16 cellular contexts compared by ENCODE assay signal in genomic region chr2:111694690-111695089, GRCh38.
DNase-seq lines count a peak whose midpoint lies in the region; ATAC-seq, FAIRE-seq and TF ChIP-seq lines count a peak whose summit lies in the region.
"Had no signal": no experiment of that assay in that cellular context is flagged by ENCODE, and none has a peak within 500 bp of the region (broad histone marks: within the 10 kb centered on the region; RNA-seq: fewer than 3 reads in every experiment).

No MANE protein-coding gene starts in this region.

- FAIRE-seq in GM19239 (lab: Jason Lieb, UNC), result no peak
- FAIRE-seq: G401.6 had no signal

- peaks cover 24% of the 10 kb centered on the region for H3K4me1 ChIP-seq in mammary epithelial cell (ENCODE audit: insufficient read depth, low read length)

- no peak overlapping the region for H3K9ac ChIP-seq in mammary epithelial cell (ENCODE audit: insufficient read depth, low read length)

- DNase-seq in A172 (ENCODE audit: low spot score), result peak; percentile 94
- DNase-seq in HS-27A (ENCODE audit: low read depth), result peak; percentile 66
- DNase-seq in mammary epithelial cell, result peak; percentile 51
- DNase-seq in iris pigment epithelial cell (ENCODE audit: low read depth), result peak; percentile 66
- no peak for DNase-seq in GM10248 (ENCODE audit: extremely low spot score)
- DNase-seq in GM19239 (ENCODE audit: insufficient read length, low spot score), result no peak
- DNase-seq: activated CD8-positive, alpha-beta memory T cell treated with anti-CD3 and anti-CD28 coated beads, Interleukin-2, amount 50 U/mL, for 4 hours; KBM-7; left colon; occipital lobe; OCI-M1; stimulated activated naive CD8-positive, alpha-beta T cell treated with anti-CD3 and anti-CD28 coated beads, Interleukin-15, Interleukin-2, amounts not matched to agents 100 U/mL and 50 U/mL, for 24 hours; T-helper 9 cell had no signal

- intact Hi-C loops in mammary epithelial cell (cut with micrococcal nuclease), result no loop called here

- in situ Hi-C loops in mammary epithelial cell (cut with MboI; ENCODE audit: low sequenced_read_pairs in 2 of 2), result loop anchor here (5.0 to 25.0 kb wide), 2 partner anchors 577 to 582 kb away; partner anchors contain the start of gene BCL2L11 (in 1 of the 2)

- no peaks in the 10 kb centered on the region for H3K36me3 ChIP-seq in mammary epithelial cell (ENCODE audit: insufficient read depth, low read length)

- H3K4me1 Mint-ChIP-seq in stimulated activated memory B cell treated with anti-CD40 and anti-IgM and Interleukin-4, amounts not matched to agents 10 μg/mL and 1 μg/mL and 100 μg/mL, for 72 hours, result peaks cover 10% of the 10 kb centered on the region

- H3K4me2 ChIP-seq in mammary epithelial cell (ENCODE audit: insufficient read depth, low read depth, low read length), result peak overlapping the region; percentile 14

- no peaks in the 10 kb centered on the region for H4K20me1 ChIP-seq in mammary epithelial cell (ENCODE audit: insufficient read depth, low read length)

- POLR2A ChIA-PET in GM10248 (lab: Yijun Ruan, JAX), result no interaction called here

- peak overlapping the region; percentile 68 for H2AFZ ChIP-seq in mammary epithelial cell (ENCODE audit: low read depth, low read length)

- H3K27me3 Mint-ChIP-seq in stimulated activated memory B cell treated with anti-CD40 and anti-IgM and Interleukin-4, amounts not matched to agents 10 μg/mL and 1 μg/mL and 100 μg/mL, for 72 hours, result peaks cover 9% of the 10 kb centered on the region

- 2% methylated on average over 3 of the region's 3 CpGs for WGBS in mammary epithelial cell (ENCODE audit: low coverage, missing lambda C conversion rate)

- BruUV-seq in mammary epithelial cell (replicated peaks; lab: Mats Ljungman, UMichigan), result no TSS peak

- H3K4me3 ChIP-seq in mammary epithelial cell (replicated peaks in 1 of 3; ENCODE audit: insufficient read depth in 1 of 3, low read depth in 2 of 3, low read length in 3 of 3), result no peak overlapping the region

- no peaks in the 10 kb centered on the region for H3K9me3 ChIP-seq in mammary epithelial cell (replicated peaks; ENCODE audit: insufficient read depth, low read length)

- H3K4me3 Mint-ChIP-seq in stimulated activated memory B cell treated with anti-CD40 and anti-IgM and Interleukin-4, amounts not matched to agents 10 μg/mL and 1 μg/mL and 100 μg/mL, for 72 hours, result no peak overlapping the region

- dilution Hi-C loops in mammary epithelial cell (cut with HindIII; ENCODE audit: low sequenced_read_pairs), result loop anchor here (5.0 kb wide), 1 partner anchor 37 kb away; no protein-coding TSS in a partner anchor

- H3K27me3 ChIP-seq in mammary epithelial cell (ENCODE audit: insufficient read depth, low read length), result no peaks in the 10 kb centered on the region

- H3K9me3 Mint-ChIP-seq in stimulated activated memory B cell treated with anti-CD40 and anti-IgM and Interleukin-4, amounts not matched to agents 10 μg/mL and 1 μg/mL and 100 μg/mL, for 72 hours, result peaks cover 3% of the 10 kb centered on the region

- no peak overlapping the region for H3K27ac Mint-ChIP-seq in stimulated activated memory B cell treated with anti-CD40 and anti-IgM and Interleukin-4, amounts not matched to agents 10 μg/mL and 1 μg/mL and 100 μg/mL, for 72 hours

- H3K79me2 ChIP-seq in mammary epithelial cell (ENCODE audit: insufficient read depth, low read length), result no peaks in the 10 kb centered on the region

- no peak for ATAC-seq in stimulated activated memory B cell treated with anti-CD40 and anti-IgM and Interleukin-4, amounts not matched to agents 10 μg/mL and 1 μg/mL and 100 μg/mL, for 72 hours
- no peak for ATAC-seq in GM18870 (IDR thresholded peaks at IDR 0.05; ENCODE audit: unreplicated experiment)
- ATAC-seq: left colon; stimulated activated naive CD8-positive, alpha-beta T cell treated with anti-CD3 and anti-CD28 coated beads, Interleukin-15, Interleukin-2, amounts not matched to agents 100 U/mL and 50 U/mL, for 24 hours had no signal

- TF ChIP-seq CTCF in mammary epithelial cell (conservative IDR thresholded peaks at IDR 0.05 in 1 of 2, IDR thresholded peaks at IDR 0.05 in 1 of 2; ENCODE audit: extremely low read depth in 1 of 2, insufficient read depth in 1 of 2, low read depth in 1 of 2, low read length in 2 of 2) (no peak), GM10248 (IDR thresholded peaks at IDR 0.05; ENCODE audit: control extremely low read depth, extremely low read depth, low read depth, missing control alignments) (no peak)

- H3K36me3 Mint-ChIP-seq in stimulated activated memory B cell treated with anti-CD40 and anti-IgM and Interleukin-4, amounts not matched to agents 10 μg/mL and 1 μg/mL and 100 μg/mL, for 72 hours, result peaks cover 5% of the 10 kb centered on the region

- H3K27ac ChIP-seq in mammary epithelial cell (ENCODE audit: insufficient read depth, low read depth, low read length), result no peak overlapping the region

- CTCF ChIA-PET in mammary epithelial cell (lab: Charles Lee; ENCODE audit: low non-redundant PET) (no interaction called here), GM10248 (lab: Yijun Ruan, JAX) (interaction anchor here (1.1 to 1.3 kb wide), 2 partner anchors 10 to 12 kb away, joined by 4 read pairs; no protein-coding TSS in a partner anchor)

Comparison
In these comparisons a context has a peak if more than half of its experiments do, and no peak if none do; other contexts are left out.
1. DNase-seq: peak in A172 (single experiment), HS-27A (single experiment), mammary epithelial cell (single experiment) and iris pigment epithelial cell (single experiment); none in GM10248 (single experiment) and GM19239 (single experiment).